ENCODE assay signal across 13 cellular contexts in genomic region chr17:78891406-78892061, GRCh38. TPM values are rescaled to one million over a fixed set of nuclear protein-coding genes. Genes with fewer than 3 reads are reported as not detected.
DNase-seq lines count a peak whose midpoint lies in the region; ATAC-seq, FAIRE-seq and TF ChIP-seq lines count a peak whose summit lies in the region.
"Had no signal": no experiment of that assay in that cellular context is flagged by ENCODE, and none has a peak within 500 bp of the region (broad histone marks: within the 10 kb centered on the region; RNA-seq: fewer than 3 reads in every experiment).

No MANE protein-coding gene starts in this region.

- H3K27me3 Mint-ChIP-seq in natural killer cell treated with Interleukin-12 subunit alpha and Interleukin-12 subunit beta and Interleukin-15 and Interleukin-18, amount 100 ng/mL, for 72 hours: peaks cover 4 to 15% of the 10 kb centered on the region in 2 donors
- H3K27me3 Mint-ChIP-seq in natural killer cell (ENCODE audit: low read depth in 2 of 2) (peaks cover 0 to 5% of the 10 kb centered on the region in 2 donors), neural progenitor cell (ENCODE audit: insufficient read depth, low read depth) (peaks cover 4% of the 10 kb centered on the region)

- H4K20me1 ChIP-seq in neural progenitor cell (ENCODE audit: low read depth): peaks cover 61% of the 10 kb centered on the region

- H2AFZ ChIP-seq in neural progenitor cell (replicated peaks): no peak overlapping the region

- no peaks in the 10 kb centered on the region for H3K9me3 Mint-ChIP-seq in natural killer cell treated with Interleukin-12 subunit alpha and Interleukin-12 subunit beta and Interleukin-15 and Interleukin-18, amount 100 ng/mL, for 72 hours
- H3K9me3 Mint-ChIP-seq in natural killer cell (no peaks in the 10 kb centered on the region), neural progenitor cell (no peaks in the 10 kb centered on the region)

- TF ChIP-seq POLR2A in uterus (IDR thresholded peaks at IDR 0.05): no peak

- H3K9ac ChIP-seq in neural progenitor cell: no peak overlapping the region

- peaks cover 13% of the 10 kb centered on the region for H3K79me2 ChIP-seq in neural progenitor cell (ENCODE audit: low read depth)

- no peak for DNase-seq in natural killer cell treated with Interleukin-12 subunit alpha and Interleukin-12 subunit beta and Interleukin-15 and Interleukin-18, amount 100 ng/mL, for 72 hours (ENCODE audit: low spot score)
- DNase-seq in natural killer cell (no peak), caudate nucleus (lab: John Stamatoyannopoulos, UW) (peak in 3 of 61 donors; percentile 30 to 46 (median 36)), neural progenitor cell (ENCODE audit: low spot score) (no peak), uterus (no peak), D721Med (ENCODE audit: insufficient read length, low spot score) (no peak), SKM-1 (lab: John Stamatoyannopoulos, UW; ENCODE audit: unreplicated experiment) (no peak)
- DNase-seq in stimulated activated CD4-positive, alpha-beta T cell treated with anti-CD3 and anti-CD28 coated beads, Interleukin-4, amount 100 ng/mL, for 1 hour: no peak
- DNase-seq: erythroblast, NCI-H1092 treated with DMSO at 0.1 percent for 48 hours, NCI-H446 treated with DMSO at 0.1 percent for 48 hours, small intestine had no signal

- H3K4me1 Mint-ChIP-seq in natural killer cell treated with Interleukin-12 subunit alpha and Interleukin-12 subunit beta and Interleukin-15 and Interleukin-18, amount 100 ng/mL, for 72 hours (ENCODE audit: low read depth in 2 of 2): peaks cover 0 to 13% of the 10 kb centered on the region in 2 donors
- H3K4me1 Mint-ChIP-seq in natural killer cell (peaks cover 0 to 14% of the 10 kb centered on the region in 2 donors), neural progenitor cell (peaks cover 55% of the 10 kb centered on the region)

- H3K27me3 ChIP-seq in neural progenitor cell (no peaks in the 10 kb centered on the region), uterus (no peaks in the 10 kb centered on the region)
- H3K27me3 ChIP-seq: cardiac muscle cell had no signal

- H3K4me3 Mint-ChIP-seq in natural killer cell treated with Interleukin-12 subunit alpha and Interleukin-12 subunit beta and Interleukin-15 and Interleukin-18, amount 100 ng/mL, for 72 hours: no peak overlapping the region
- H3K4me3 Mint-ChIP-seq in natural killer cell (no peak overlapping the region), neural progenitor cell (peak overlapping the region; percentile 49)

- no peaks in the 10 kb centered on the region for H3K9me3 ChIP-seq in neural progenitor cell (ENCODE audit: low read depth)
- H3K9me3 ChIP-seq in uterus: no peaks in the 10 kb centered on the region

- H3K36me3 ChIP-seq in neural progenitor cell (no peaks in the 10 kb centered on the region), uterus (no peaks in the 10 kb centered on the region)
- H3K36me3 ChIP-seq: cardiac muscle cell had no signal

- H3K27ac ChIP-seq in caudate nucleus (ENCODE audit: low read depth, low read length) (peak overlapping the region; percentile 91), neural progenitor cell (no peak overlapping the region), uterus (peak overlapping the region; percentile 8 to 29)
- H3K27ac ChIP-seq: cardiac muscle cell had no signal

- H3K27ac Mint-ChIP-seq in natural killer cell treated with Interleukin-12 subunit alpha and Interleukin-12 subunit beta and Interleukin-15 and Interleukin-18, amount 100 ng/mL, for 72 hours: peak overlapping the region; percentile 8 to 54
- H3K27ac Mint-ChIP-seq in natural killer cell (peak overlapping the region in 1 of 2 donors; percentile 68), neural progenitor cell (peak overlapping the region; percentile 82)

- no peak for TF ChIP-seq CTCF in natural killer cell (IDR thresholded peaks at IDR 0.05)
- no peak for TF ChIP-seq CTCF in neural progenitor cell (IDR thresholded peaks at IDR 0.05)
- no peak for TF ChIP-seq CTCF in uterus (IDR thresholded peaks at IDR 0.05)
- TF ChIP-seq CTCF in D721Med (IDR thresholded peaks at IDR 0.05; ENCODE audit: insufficient read depth, missing control alignments): no peak

- FAIRE-seq in D721Med (lab: Jason Lieb, UNC): no peak
- FAIRE-seq: small intestine had no signal

- no peak for ATAC-seq in natural killer cell treated with Interleukin-12 subunit alpha and Interleukin-12 subunit beta and Interleukin-15 and Interleukin-18, amount 100 ng/mL, for 72 hours
- no peak for ATAC-seq in natural killer cell

- no peaks in the 10 kb centered on the region for H3F3A ChIP-seq in neural progenitor cell (ENCODE audit: low read depth)

- H3K4me3 ChIP-seq in neural progenitor cell: no peak overlapping the region
- H3K4me3 ChIP-seq in uterus: no peak overlapping the region
- H3K4me3 ChIP-seq: cardiac muscle cell had no signal

- H3K4me1 ChIP-seq in neural progenitor cell: no peaks in the 10 kb centered on the region
- peaks cover 0 to 14% of the 10 kb centered on the region in 2 donors for H3K4me1 ChIP-seq in uterus

- intact Hi-C loops in natural killer cell (cut with micrococcal nuclease) (no loop called here), uterus (cut with DNase I; ENCODE audit: low total_unique reads) (no loop called here)

- no peaks in the 10 kb centered on the region for H3K36me3 Mint-ChIP-seq in natural killer cell treated with Interleukin-12 subunit alpha and Interleukin-12 subunit beta and Interleukin-15 and Interleukin-18, amount 100 ng/mL, for 72 hours
- no peaks in the 10 kb centered on the region for H3K36me3 Mint-ChIP-seq in natural killer cell
- peaks cover 3% of the 10 kb centered on the region for H3K36me3 Mint-ChIP-seq in neural progenitor cell

- H3K4me2 ChIP-seq in neural progenitor cell: no peak overlapping the region

RNA-seq across cellular contexts. Expression of gene CEP295NL, which starts 11.5 kb away (rescaled TPM):
- total RNA-seq in natural killer cell treated with Interleukin-12 subunit alpha and Interleukin-12 subunit beta and Interleukin-15 and Interleukin-18, amount 100 ng/mL, for 72 hours: not detected
- total RNA-seq in natural killer cell (1 to 10 TPM in 2 of 3 donors, under 1 TPM in 1; 0.52 to 2.7 (median 2.1) TPM), neural progenitor cell (ENCODE audit: low replicate concordance) (0.28 and 0.39 TPM in 2 replicates), uterus (10 to 100 TPM in 1 of 4 donors, 1 to 10 TPM in 2, not detected in 1; 1.8 to 14.5 (median 3.8) TPM)

RNA-seq across cellular contexts. Expression of gene TIMP2, which starts 33.7 kb away (rescaled TPM):
- total RNA-seq in natural killer cell treated with Interleukin-12 subunit alpha and Interleukin-12 subunit beta and Interleukin-15 and Interleukin-18, amount 100 ng/mL, for 72 hours: under 1 TPM in 1 of 2 donors, not detected in 1; 0.43 TPM
- total RNA-seq in natural killer cell (1 to 10 TPM; 3.6 to 8.2 (median 7.1) TPM), neural progenitor cell (ENCODE audit: low replicate concordance) (19.8 and 22.3 TPM in 2 replicates), uterus (100 to 1,000 TPM; 119 to 399 (median 127) TPM)

RNA-seq across cellular contexts. Expression of gene USP36, which starts 50.9 kb away (rescaled TPM):
- total RNA-seq in natural killer cell treated with Interleukin-12 subunit alpha and Interleukin-12 subunit beta and Interleukin-15 and Interleukin-18, amount 100 ng/mL, for 72 hours: 100 to 1,000 TPM in 1 of 2 donors, 10 to 100 TPM in 1; 75.2 to 154 TPM
- 100 to 1,000 TPM; 241 to 304 (median 270) TPM for total RNA-seq in natural killer cell
- total RNA-seq in neural progenitor cell (ENCODE audit: low replicate concordance): 16.6 and 20.4 TPM in 2 replicates
- 100 to 1,000 TPM in 1 of 4 donors, 10 to 100 TPM in 2, 1 to 10 TPM in 1; 6.5 to 102 (median 31.9) TPM for total RNA-seq in uterus
